8 cellular contexts compared by ENCODE assay signal in genomic region chr5:32531885-32532520, GRCh38. TPM values are rescaled to one million over a fixed set of nuclear protein-coding genes. Genes with fewer than 3 reads are reported as not detected.
DNase-seq lines count a peak whose midpoint lies in the region; ATAC-seq and TF ChIP-seq lines count a peak whose summit lies in the region.

No MANE protein-coding gene starts in this region.

- H3K36me3 ChIP-seq in hepatocyte (replicated peaks; ENCODE audit: insufficient read depth, low read depth) = no peaks in the 10 kb centered on the region

- no peaks in the 10 kb centered on the region for H3K9me2 ChIP-seq in hepatocyte (replicated peaks; ENCODE audit: insufficient read depth)

- no peak overlapping the region for H3K4me3 ChIP-seq in hepatocyte

- peak overlapping the region; percentile 60 for H3K4me2 ChIP-seq in hepatocyte

- no peaks in the 10 kb centered on the region for H3K9me3 ChIP-seq in hepatocyte (ENCODE audit: low read depth)

- peaks cover 9% of the 10 kb centered on the region for H3K4me1 ChIP-seq in hepatocyte (ENCODE audit: insufficient read depth)

- ATAC-seq in HG02588 (IDR thresholded peaks at IDR 0.05; ENCODE audit: unreplicated experiment) = peak; percentile 44

- peak overlapping the region; percentile 41 for H3K27ac ChIP-seq in hepatocyte

- H4K20me1 ChIP-seq in hepatocyte (ENCODE audit: insufficient read depth, poor library complexity, severe bottlenecking) = no peaks in the 10 kb centered on the region

- TF ChIP-seq CTCF in hepatocyte (IDR thresholded peaks at IDR 0.05; ENCODE audit: poor library complexity) = no peak

- 42% methylated on average over 8 of the region's 8 CpGs for WGBS in hepatocyte (ENCODE audit: low lambda C conversion rate, missing lambda C conversion rate)

- no peaks in the 10 kb centered on the region for H3K27me3 ChIP-seq in hepatocyte

- no peaks in the 10 kb centered on the region for H3K79me2 ChIP-seq in hepatocyte

- H2AFZ ChIP-seq in hepatocyte = no peak overlapping the region

- DNase-seq in NCI-H524 (lab: John Stamatoyannopoulos, UW) (peak; percentile 26 to 50), NCI-H524 treated with DMSO at 0.1 percent for 48 hours (lab: John Stamatoyannopoulos, UW) (no peak), NCI-H2081 (lab: John Stamatoyannopoulos, UW) (peak; percentile 59 to 71), hepatocyte (ENCODE audit: low spot score) (peak; percentile 71), HuH-7.5 (ENCODE audit: low spot score) (no peak)
- DNase-seq in activated T-cell treated with anti-CD3 and anti-CD28 coated beads, Interleukin-2, amount 50 U/mL, for 1 hour = peak; percentile 53
- DNase-seq in stimulated activated CD8-positive, alpha-beta memory T cell treated with anti-CD3 and anti-CD28 coated beads, Interleukin-4, amount 100 ng/mL, for 48 hours = peak; percentile 55

RNA-seq across cellular contexts. Expression of gene SUB1, which starts 53.4 kb away (rescaled TPM):
- total RNA-seq in hepatocyte = 340 and 347 TPM in 2 replicates
- 394 and 419 TPM in 2 replicates for polyA plus RNA-seq in hepatocyte

Comparison
In these comparisons a context has a peak if more than half of its experiments do, and no peak if none do; other contexts are left out.
1. DNase-seq: peak in NCI-H524 (2 of 2), NCI-H2081 (2 of 2), activated T-cell treated with anti-CD3 and anti-CD28 coated beads, Interleukin-2, amount 50 U/mL, for 1 hour (single experiment), hepatocyte (single experiment) and stimulated activated CD8-positive, alpha-beta memory T cell treated with anti-CD3 and anti-CD28 coated beads, Interleukin-4, amount 100 ng/mL, for 48 hours (single experiment); none in NCI-H524 treated with DMSO at 0.1 percent for 48 hours (single experiment) and HuH-7.5 (single experiment).